In the genomic region with DNA sequence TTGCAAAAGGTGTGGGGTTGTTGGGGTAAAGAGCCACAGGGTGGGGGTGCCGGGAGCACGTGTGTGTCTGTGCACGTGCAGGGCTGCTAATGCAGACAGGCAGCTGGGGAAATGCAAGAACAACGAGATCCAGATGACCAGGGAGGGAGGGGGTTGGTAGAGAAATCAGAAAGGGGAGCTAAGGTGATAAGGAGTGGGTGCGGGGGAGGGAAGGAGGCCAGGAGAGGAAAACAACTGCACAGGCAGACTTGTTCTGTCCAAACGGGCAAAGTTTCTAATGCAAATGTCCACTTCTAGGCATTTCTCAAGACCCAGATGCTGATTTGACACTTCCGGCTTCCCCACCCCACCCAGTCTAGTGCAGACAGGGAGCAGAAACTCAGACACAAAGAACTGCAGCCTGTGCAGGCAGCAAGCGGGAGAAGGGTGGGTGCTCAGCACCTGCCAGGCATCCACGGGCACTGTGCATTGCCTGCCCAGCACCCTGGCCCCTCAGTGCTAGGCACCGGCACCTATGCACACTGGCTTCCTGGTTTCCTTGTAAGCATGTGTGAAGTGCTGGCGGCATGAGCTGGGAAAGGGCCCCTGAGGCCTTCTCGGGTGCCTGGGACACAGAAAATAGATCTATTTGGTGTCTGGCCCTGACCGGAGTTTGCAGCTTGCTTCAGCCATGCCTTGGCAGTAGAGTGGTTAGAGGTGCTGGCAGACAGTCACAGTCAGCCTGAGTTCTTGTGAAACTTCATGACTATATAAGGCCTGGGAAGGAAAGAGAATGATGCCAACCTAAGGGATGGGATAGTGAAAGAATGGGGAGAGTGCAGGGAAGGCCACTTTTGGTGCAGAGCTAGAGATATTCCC, we compare ENCODE assay signal across 14 cellular contexts.
DNase-seq lines count a peak whose midpoint lies in the region; ATAC-seq, FAIRE-seq and TF ChIP-seq lines count a peak whose summit lies in the region.
"Had no signal": no experiment of that assay in that cellular context is flagged by ENCODE, and none has a peak within 500 bp of the region (broad histone marks: within the 10 kb centered on the region; RNA-seq: fewer than 3 reads in every experiment).

No MANE protein-coding gene starts in this region.

- TF ChIP-seq POLR2A in thyroid gland (IDR thresholded peaks at IDR 0.05) (no peak), H54 (IDR thresholded peaks at IDR 0.05; ENCODE audit: low read depth, low read length) (no peak)

- no peaks in the 10 kb centered on the region for H3K27me3 Mint-ChIP-seq in mesothelial cell of epicardium (ENCODE audit: low read depth)

- H3K9me3 ChIP-seq in thyroid gland: no peaks in the 10 kb centered on the region

- 61 to 69% methylated on average over 12 to 13 of the region's 13 CpGs for WGBS in thyroid gland, 2 donors

- no peaks in the 10 kb centered on the region for H3K27me3 ChIP-seq in thyroid gland

- peak overlapping the region; percentile 87 for H3K27ac Mint-ChIP-seq in mesothelial cell of epicardium

- TF ChIP-seq CTCF in mesothelial cell of epicardium (IDR thresholded peaks at IDR 0.05; ENCODE audit: unreplicated experiment) (no peak), thyroid gland (IDR thresholded peaks at IDR 0.05) (no peak)

- intact Hi-C loops in thyroid gland (cut with DNase I): no loop called here

- H3K36me3 ChIP-seq in thyroid gland: no peaks in the 10 kb centered on the region

- DNase-seq in fibroblast of gingiva (ENCODE audit: low read depth): peak; percentile 54
- no peak for DNase-seq in mesothelial cell of epicardium (ENCODE audit: low spot score in 2 of 2, unreplicated experiment in 2 of 2)
- peak; percentile 18 to 30 for DNase-seq in thyroid gland
- DNase-seq in NCI-H1436 treated with DMSO at 0.1 percent for 48 hours (lab: John Stamatoyannopoulos, UW): no peak
- DNase-seq in NK-92 treated with Interleukin-12 subunit alpha and Interleukin-12 subunit beta, amount 100 ng/mL, for 24 hours (lab: John Stamatoyannopoulos, UW): no peak
- no peak for DNase-seq in H54 (ENCODE audit: insufficient read length, low spot score)
- DNase-seq: cortex of kidney; NCI-H2171; stimulated activated CD4-positive, alpha-beta T cell treated with anti-CD3 and anti-CD28 coated beads, Interleukin-2, amount 100 ng/mL, for 24 hours had no signal

- H3K4me3 ChIP-seq in thyroid gland (replicated peaks in 1 of 3): no peak overlapping the region
- H3K4me3 ChIP-seq: SK-N-MC had no signal

- no peak overlapping the region for H3K4me3 Mint-ChIP-seq in mesothelial cell of epicardium

- H3K36me3 Mint-ChIP-seq in mesothelial cell of epicardium: no peaks in the 10 kb centered on the region

- ATAC-seq in SK-N-SH treated with all-trans-retinoic acid at 6 μM for 48 hours: peak; percentile 12; the same call in 2 of the 3 replicates
- no peak for ATAC-seq in HG03565 (IDR thresholded peaks at IDR 0.05; ENCODE audit: unreplicated experiment)

- H3K9me3 Mint-ChIP-seq in mesothelial cell of epicardium: peaks cover 2% of the 10 kb centered on the region

- peaks cover 19 to 34% of the 10 kb centered on the region in 2 donors for H3K4me1 ChIP-seq in thyroid gland

- FAIRE-seq in H54 (lab: Jason Lieb, UNC): no peak
- FAIRE-seq: GM12892 had no signal

- peaks cover 63% of the 10 kb centered on the region for H3K4me1 Mint-ChIP-seq in mesothelial cell of epicardium

- peak overlapping the region; percentile 20 to 80 (median 79) for H3K27ac ChIP-seq in thyroid gland
- H3K27ac ChIP-seq: SK-N-MC, VCaP had no signal

TF ChIP-seq in SK-N-SH treated with all-trans-retinoic acid at 6 μM for 48 hours, 23 proteins besides CTCF, POLR2A, EP300 and RAD21:
- peak; percentile 31 for TF ChIP-seq TCF4 (CRISPR knock-in tag; IDR thresholded peaks at IDR 0.05; ENCODE audit: borderline replicate concordance)
- TF ChIP-seq ARNTL (CRISPR knock-in tag; IDR thresholded peaks at IDR 0.05; ENCODE audit: borderline replicate concordance, low read depth): peak; percentile 89
- TF ChIP-seq TOX (CRISPR knock-in tag; IDR thresholded peaks at IDR 0.05; ENCODE audit: borderline replicate concordance): no peak

Comparison
In these comparisons a context has a peak if more than half of its experiments do, and no peak if none do; other contexts are left out.
1. DNase-seq: peak in fibroblast of gingiva (single experiment) and thyroid gland (2 of 2); none in mesothelial cell of epicardium (0 of 2), NCI-H1436 treated with DMSO at 0.1 percent for 48 hours (single experiment), NK-92 treated with Interleukin-12 subunit alpha and Interleukin-12 subunit beta, amount 100 ng/mL, for 24 hours (single experiment) and H54 (single experiment).